In the genomic region with DNA sequence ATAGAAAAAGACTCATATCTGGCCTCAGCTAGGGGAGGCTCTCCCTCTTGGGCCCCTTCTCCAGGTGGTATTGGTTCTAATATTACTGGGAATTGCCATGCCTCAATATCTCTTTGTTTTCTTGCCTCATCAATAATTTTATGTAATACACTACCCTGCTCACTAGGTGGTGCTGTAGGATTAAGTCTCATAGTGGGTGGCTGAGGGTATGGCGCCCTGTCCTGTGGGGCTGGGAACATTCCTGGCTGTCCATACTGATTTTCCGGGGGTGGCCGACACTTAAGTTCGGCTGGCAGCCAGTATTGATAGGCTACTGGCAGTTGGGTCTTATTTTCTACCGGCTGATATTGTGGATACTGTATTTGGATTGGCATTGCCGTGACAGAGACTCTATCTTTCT, we compare ENCODE assay signal across 9 cellular contexts. TPM values are rescaled to one million over a fixed set of nuclear protein-coding genes. Genes with fewer than 3 reads are reported as not detected.
DNase-seq lines count a peak whose midpoint lies in the region; ATAC-seq, FAIRE-seq and TF ChIP-seq lines count a peak whose summit lies in the region.
"Had no signal": no experiment of that assay in that cellular context is flagged by ENCODE, and none has a peak within 500 bp of the region (broad histone marks: within the 10 kb centered on the region; RNA-seq: fewer than 3 reads in every experiment).

No MANE protein-coding gene starts in this region.

- CTCF ChIA-PET in CD8-positive, alpha-beta T cell (lab: Charles Lee): no interaction called here

- WGBS in esophagus muscularis mucosa: 83% methylated on average over 6 of the region's 6 CpGs

- intact Hi-C loops in CD8-positive, alpha-beta T cell (cut with DNase I, micrococcal nuclease): loop anchor here in 1 of 2 experiments (1.0 kb wide), 1 partner anchor 31 kb away; no protein-coding TSS in a partner anchor
- intact Hi-C loops in kidney (cut with DNase I) (no loop called here), esophagus muscularis mucosa (cut with DNase I) (no loop called here)

- no peak for DNase-seq in CD8-positive, alpha-beta T cell
- DNase-seq in HCEC 1CT (peak; percentile 34), SKM-1 treated with dmso at 0.1 percent for 144 hours (lab: John Stamatoyannopoulos, UW; ENCODE audit: unreplicated experiment) (peak; percentile 32), kidney (no peak), esophagus muscularis mucosa (ENCODE audit: extremely low spot score) (no peak), DMS114 treated with DMSO at 0.1 percent for 48 hours (lab: John Stamatoyannopoulos, UW; ENCODE audit: unreplicated experiment) (no peak)
- DNase-seq in stimulated activated CD4-positive, alpha-beta T cell treated with anti-CD3 and anti-CD28 coated beads, Interleukin-2, amount 100 ng/mL, for 24 hours: no peak

- H3K27me3 ChIP-seq in CD8-positive, alpha-beta T cell (ENCODE audit: insufficient read depth, low read length): no peaks in the 10 kb centered on the region
- H3K27me3 ChIP-seq in esophagus muscularis mucosa: no peaks in the 10 kb centered on the region

- peaks cover 25% of the 10 kb centered on the region for H3K9me3 Mint-ChIP-seq in CD8-positive, alpha-beta T cell

- H3K36me3 ChIP-seq in CD8-positive, alpha-beta T cell (ENCODE audit: insufficient read depth, low read length): peaks cover 37% of the 10 kb centered on the region
- H3K36me3 ChIP-seq in kidney (ENCODE audit: control insufficient read depth in 1 of 2, insufficient read depth in 2 of 2, low read length in 2 of 2): peaks cover 19 to 46% of the 10 kb centered on the region in 2 donors
- peaks cover 32 to 100% (median 67%) of the 10 kb centered on the region in 4 donors for H3K36me3 ChIP-seq in esophagus muscularis mucosa

- peak; percentile 32 for TF ChIP-seq CTCF in CD8-positive, alpha-beta T cell (IDR thresholded peaks at IDR 0.05)
- TF ChIP-seq CTCF in kidney (IDR thresholded peaks at IDR 0.05; ENCODE audit: borderline replicate concordance, extremely low read depth, insufficient read depth): peak; percentile 41
- TF ChIP-seq CTCF in esophagus muscularis mucosa (IDR thresholded peaks at IDR 0.05): peak in 1 of 3 experiments; percentile 31

- H3K9ac ChIP-seq in kidney (ENCODE audit: low read length in 2 of 2): no peak overlapping the region

- H3K4me3 Mint-ChIP-seq in CD8-positive, alpha-beta T cell: no peak overlapping the region
- H3K4me3 Mint-ChIP-seq: IgD-negative memory B cell had no signal

- TF ChIP-seq EP300 in esophagus muscularis mucosa (IDR thresholded peaks at IDR 0.05): no peak

- no peak for FAIRE-seq in kidney (lab: Jason Lieb, UNC)

- H3K4me1 ChIP-seq in CD8-positive, alpha-beta T cell (ENCODE audit: insufficient read depth, low read length): no peaks in the 10 kb centered on the region
- H3K4me1 ChIP-seq in kidney (ENCODE audit: control insufficient read depth in 1 of 2, insufficient read depth in 1 of 2, low read depth in 1 of 2, low read length in 2 of 2) (no peaks in the 10 kb centered on the region), esophagus muscularis mucosa (no peaks in the 10 kb centered on the region)

- H3K4me3 ChIP-seq in CD8-positive, alpha-beta T cell (ENCODE audit: low read depth, low read length): no peak overlapping the region
- H3K4me3 ChIP-seq in kidney (ENCODE audit: low read length in 2 of 2): no peak overlapping the region
- H3K4me3 ChIP-seq in esophagus muscularis mucosa: no peak overlapping the region

- ATAC-seq in CD8-positive, alpha-beta T cell: peak; percentile 44
- no peak for ATAC-seq in HG03196 (IDR thresholded peaks at IDR 0.05; ENCODE audit: unreplicated experiment)

- no peaks in the 10 kb centered on the region for H3K4me1 Mint-ChIP-seq in CD8-positive, alpha-beta T cell (ENCODE audit: low read depth)
- H3K4me1 Mint-ChIP-seq: IgD-negative memory B cell had no signal

- H3K27ac Mint-ChIP-seq in CD8-positive, alpha-beta T cell: no peak overlapping the region

- peaks cover 9% of the 10 kb centered on the region for H3K9me3 ChIP-seq in CD8-positive, alpha-beta T cell (ENCODE audit: low read length)
- H3K9me3 ChIP-seq in kidney (ENCODE audit: control insufficient read depth in 1 of 2, low read length in 2 of 2) (peaks cover 3 to 6% of the 10 kb centered on the region in 2 donors), esophagus muscularis mucosa (peaks cover 0 to 29% (median 16%) of the 10 kb centered on the region in 4 donors)

- H3K27ac ChIP-seq in CD8-positive, alpha-beta T cell (ENCODE audit: low read depth, low read length): no peak overlapping the region
- H3K27ac ChIP-seq in kidney (ENCODE audit: low read depth in 2 of 2, low read length in 2 of 2) (no peak overlapping the region), esophagus muscularis mucosa (replicated peaks in 1 of 4) (no peak overlapping the region)

- POLR2A ChIA-PET in CD8-positive, alpha-beta T cell (lab: Charles Lee): no interaction called here

- TF ChIP-seq POLR2A in esophagus muscularis mucosa (IDR thresholded peaks at IDR 0.05; ENCODE audit: low read depth): no peak

- peaks cover 91% of the 10 kb centered on the region for H3K36me3 Mint-ChIP-seq in CD8-positive, alpha-beta T cell

- H3K27me3 Mint-ChIP-seq in CD8-positive, alpha-beta T cell (ENCODE audit: low read depth): no peaks in the 10 kb centered on the region
- H3K27me3 Mint-ChIP-seq: IgD-negative memory B cell had no signal

RNA-seq across cellular contexts. Expression of gene TAS2R3, which starts 9.0 kb away (rescaled TPM):
- not detected for total RNA-seq in CD8-positive, alpha-beta T cell
- total RNA-seq in kidney: 2.7 TPM
- polyA plus RNA-seq in kidney (ENCODE audit: insufficient read depth, low read depth, low replicate concordance): not detected
- total RNA-seq in esophagus muscularis mucosa: 1 to 10 TPM in 1 of 4 donors, not detected in 3; 2.1 TPM
- polyA plus RNA-seq: IgD-negative memory B cell had no signal

RNA-seq across cellular contexts. Expression of gene SSBP1, which starts 16.8 kb away (rescaled TPM):
- total RNA-seq in CD8-positive, alpha-beta T cell: 100 to 1,000 TPM; 107 TPM
- total RNA-seq in kidney (90.2 TPM), esophagus muscularis mucosa (100 to 1,000 TPM; 105 to 122 (median 114) TPM)
- 190 TPM for polyA plus RNA-seq in kidney (ENCODE audit: insufficient read depth, low read depth, low replicate concordance)

RNA-seq across cellular contexts. Expression of gene TAS2R4, which starts 21.5 kb away (rescaled TPM):
- total RNA-seq in CD8-positive, alpha-beta T cell: under 1 TPM in 1 of 2 experiments, not detected in 1; 0.22 TPM
- 2.5 TPM for total RNA-seq in kidney
- polyA plus RNA-seq in kidney (ENCODE audit: insufficient read depth, low read depth, low replicate concordance): not detected
- total RNA-seq in esophagus muscularis mucosa: 1 to 10 TPM in 2 of 4 donors, under 1 TPM in 1, not detected in 1; 0.33 to 1.3 (median 1.2) TPM
- polyA plus RNA-seq: IgD-negative memory B cell had no signal

RNA-seq across cellular contexts. Expression of gene TAS2R5, which starts 35.1 kb away (rescaled TPM):
- under 1 TPM; 0.27 to 0.31 TPM for total RNA-seq in CD8-positive, alpha-beta T cell
- total RNA-seq in kidney (2.5 TPM), esophagus muscularis mucosa (1 to 10 TPM in 2 of 4 donors, under 1 TPM in 2; 0.50 to 2.1 (median 0.89) TPM)
- polyA plus RNA-seq in kidney (ENCODE audit: insufficient read depth, low read depth, low replicate concordance): not detected

RNA-seq across cellular contexts. Expression of gene WEE2, which starts 46.8 kb away (rescaled TPM):
- under 1 TPM; 0.22 to 0.27 TPM for total RNA-seq in CD8-positive, alpha-beta T cell
- total RNA-seq in kidney: 0.06 TPM
- polyA plus RNA-seq in kidney (ENCODE audit: insufficient read depth, low read depth, low replicate concordance): 0.13 TPM
- total RNA-seq in esophagus muscularis mucosa: not detected
- polyA plus RNA-seq: IgD-negative memory B cell had no signal

Comparison
In these comparisons a context has a peak if more than half of its experiments do, and no peak if none do; other contexts are left out.
1. DNase-seq: peak in HCEC 1CT (single experiment) and SKM-1 treated with dmso at 0.1 percent for 144 hours (single experiment); none in CD8-positive, alpha-beta T cell (0 of 7), kidney (single experiment), esophagus muscularis mucosa (single experiment), stimulated activated CD4-positive, alpha-beta T cell treated with anti-CD3 and anti-CD28 coated beads, Interleukin-2, amount 100 ng/mL, for 24 hours (0 of 2) and DMS114 treated with DMSO at 0.1 percent for 48 hours (single experiment).